In genomic region chr17:55664287-55664686, GRCh38 we compare ENCODE assay signal across 11 cellular contexts. TPM values are rescaled to one million over a fixed set of nuclear protein-coding genes. Genes with fewer than 3 reads are reported as not detected.
A peak's percentile ranks its signal among the peaks of the same experiment; 100 is the strongest.
DNase-seq lines count a peak whose midpoint lies in the region; ATAC-seq, FAIRE-seq and TF ChIP-seq lines count a peak whose summit lies in the region.
"Had no signal": no experiment of that assay in that cellular context is flagged by ENCODE, and none has a peak within 500 bp of the region (broad histone marks: within the 10 kb centered on the region; RNA-seq: fewer than 3 reads in every experiment).

No MANE protein-coding gene starts in this region.

- no peaks in the 10 kb centered on the region for H3K36me3 Mint-ChIP-seq in T-helper 17 cell (ENCODE audit: low read depth)

- TF ChIP-seq CTCF in omental fat pad (IDR thresholded peaks at IDR 0.05) = no peak

- peak; percentile 9 for DNase-seq in GM12891 (ENCODE audit: insufficient read length, low spot score)
- DNase-seq in T-helper 17 cell = no peak
- DNase-seq in NCI-H526 (lab: John Stamatoyannopoulos, UW) = no peak
- DNase-seq in posterior vena cava (ENCODE audit: low spot score) = no peak
- DNase-seq in omental fat pad (ENCODE audit: low spot score) = no peak
- no peak for DNase-seq in stimulated activated CD4-positive, alpha-beta T cell treated with anti-CD3 and anti-CD28 coated beads, Interleukin-4, amount 100 ng/mL, for 24 hours
- DNase-seq: midbrain, NCI-H510A had no signal

- H3K27ac Mint-ChIP-seq in T-helper 17 cell = no peak overlapping the region

- intact Hi-C loops in posterior vena cava (cut with DNase I) = no loop called here

- no peaks in the 10 kb centered on the region for H3K4me1 Mint-ChIP-seq in T-helper 17 cell

- H3K27me3 Mint-ChIP-seq in T-helper 17 cell = peaks cover 60% of the 10 kb centered on the region

- no peak for FAIRE-seq in GM12891 (lab: Jason Lieb, UNC)

- H3K4me3 Mint-ChIP-seq in T-helper 17 cell = no peak overlapping the region

- ATAC-seq in GM19468 (IDR thresholded peaks at IDR 0.05; ENCODE audit: extremely low read depth, unreplicated experiment) (peak; percentile 61), HG03159 (IDR thresholded peaks at IDR 0.05; ENCODE audit: unreplicated experiment) (peak; percentile 95), T-helper 17 cell (peak; percentile 52), omental fat pad (ENCODE audit: low FRiP score) (no peak)
- ATAC-seq: activated CD4-positive, CD25-positive, alpha-beta regulatory T cell treated with anti-CD3 and anti-CD28 coated beads, Interleukin-2, amount 50 U/mL, for 24 hours had no signal

- no peak for TF ChIP-seq POLR2A in GM12891 (IDR thresholded peaks at IDR 0.05; ENCODE audit: low read depth, low read length)

- H3K9me3 ChIP-seq in T-helper 17 cell (ENCODE audit: control insufficient read depth, low read length, poor library complexity, severe bottlenecking) = no peaks in the 10 kb centered on the region

TF ChIP-seq in GM12891, 5 proteins besides CTCF, POLR2A, EP300 and RAD21:
- TF ChIP-seq TAF1 (IDR thresholded peaks at IDR 0.05; ENCODE audit: low read depth, low read length) = no peak
- no peak for TF ChIP-seq POLR2AphosphoS5 (IDR thresholded peaks at IDR 0.05; ENCODE audit: low read depth, low read length)
- no peak for TF ChIP-seq PAX5 (IDR thresholded peaks at IDR 0.05; ENCODE audit: insufficient read depth, low read length, severe bottlenecking)
- peak; percentile 64 for TF ChIP-seq SPI1 (IDR thresholded peaks at IDR 0.05; ENCODE audit: low read depth, low read length)
- no peak for TF ChIP-seq POU2F2 (IDR thresholded peaks at IDR 0.05; ENCODE audit: low read depth, low read length)

RNA-seq across cellular contexts. Expression of gene TMEM100, which starts 58.4 kb away (rescaled TPM):
- polyA plus RNA-seq in GM12891 (2012; ENCODE audit: low read depth, missing spikeins) = not detected
- not detected for total RNA-seq in T-helper 17 cell
- 10 to 100 TPM; 11.8 to 15.1 TPM for total RNA-seq in posterior vena cava
- total RNA-seq in omental fat pad = 100 to 1,000 TPM in 1 of 4 donors, 10 to 100 TPM in 3; 15.1 to 127 (median 43.6) TPM

Comparison
In these comparisons a context has a peak if more than half of its experiments do, and no peak if none do; other contexts are left out.
1. RNA of gene TMEM100, which starts 58.4 kb away (total RNA-seq): 15.1 to 127 TPM in omental fat pad and 11.8 to 15.1 TPM in posterior vena cava; not detected in T-helper 17 cell; every median in the first group is over 10 times any median in the second.